24 cellular contexts compared by ENCODE assay signal in the genomic region with DNA sequence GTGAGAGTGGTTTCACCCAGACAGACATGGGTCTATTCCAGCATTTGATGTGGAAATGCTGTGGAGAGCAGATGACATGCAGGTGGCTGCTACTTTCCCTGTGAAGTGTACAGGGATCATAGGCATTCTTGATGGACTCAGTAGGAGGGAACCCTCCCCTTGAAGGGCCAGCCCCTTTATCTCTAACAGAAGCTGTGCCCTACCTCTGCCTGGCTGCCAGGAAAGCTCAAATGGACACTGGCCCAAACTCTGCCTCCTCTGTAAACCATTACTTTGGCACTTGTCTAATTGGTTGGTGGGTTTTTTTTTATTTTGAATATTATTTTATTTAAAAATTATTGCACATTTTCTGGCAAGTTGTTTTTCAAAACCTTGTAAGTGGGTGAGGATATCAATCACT.
"Had no signal": no experiment of that assay in that cellular context is flagged by ENCODE, and none has a peak within 500 bp of the region (broad histone marks: within the 10 kb centered on the region; RNA-seq: fewer than 3 reads in every experiment).

No MANE protein-coding gene starts in this region.

- H3K4me1 ChIP-seq: left ventricle myocardium inferior, prostate gland, stomach, testis, transverse colon, upper lobe of left lung, vagina had no signal

- H3K36me3 ChIP-seq: left ventricle myocardium inferior, ovary, prostate gland, stomach, thyroid gland, transverse colon, upper lobe of left lung, vagina had no signal

- H3K27ac ChIP-seq: left ventricle myocardium inferior, ovary, skin epidermis, stomach, testis, thyroid gland, transverse colon, upper lobe of left lung, vagina had no signal

- ATAC-seq: mucosa of descending colon; naive thymus-derived CD4-positive, alpha-beta T cell; natural killer cell treated with Interleukin-12 subunit alpha and Interleukin-12 subunit beta and Interleukin-15 and Interleukin-18, amount 100 ng/mL, for 72 hours; right cardiac atrium; sciatic nerve; stimulated activated naive B cell treated with anti-CD40 and anti-IgM and Interleukin-4, amounts not matched to agents 10 μg/mL and 1 μg/mL and 100 μg/mL, for 72 hours had no signal

- H3K27me3 ChIP-seq: ovary, testis, thyroid gland, upper lobe of left lung, vagina had no signal

- H3K9me3 ChIP-seq: left ventricle myocardium inferior, mucosa of descending colon, ovary, prostate gland, stomach, testis, thyroid gland, transverse colon, upper lobe of left lung, vagina had no signal

- H3K27ac Mint-ChIP-seq: natural killer cell treated with Interleukin-12 subunit alpha and Interleukin-12 subunit beta and Interleukin-15 and Interleukin-18, amount 100 ng/mL, for 72 hours; stimulated activated naive B cell treated with anti-CD40 and anti-IgM and Interleukin-4, amounts not matched to agents 10 μg/mL and 1 μg/mL and 100 μg/mL, for 72 hours had no signal

- H3K9me3 Mint-ChIP-seq: naive thymus-derived CD4-positive, alpha-beta T cell; natural killer cell treated with Interleukin-12 subunit alpha and Interleukin-12 subunit beta and Interleukin-15 and Interleukin-18, amount 100 ng/mL, for 72 hours; stimulated activated naive B cell treated with anti-CD40 and anti-IgM and Interleukin-4, amounts not matched to agents 10 μg/mL and 1 μg/mL and 100 μg/mL, for 72 hours had no signal

- DNase-seq: islet precursor cell; left ventricle myocardium inferior; midbrain; mucosa of descending colon; naive thymus-derived CD4-positive, alpha-beta T cell; ovary; retina; right cardiac atrium; stimulated activated CD4-positive, alpha-beta T cell treated with anti-CD3 and anti-CD28 coated beads, Interleukin-12 subunit alpha, Interleukin-12 subunit beta, amount 100 ng/mL, for 4 hours; stimulated activated CD4-positive, alpha-beta T cell treated with anti-CD3 and anti-CD28 coated beads, Interleukin-15, amount 100 ng/mL, for 24 hours; stimulated activated CD4-positive, alpha-beta T cell treated with anti-CD3 and anti-CD28 coated beads, Interleukin-2, amount 100 ng/mL, for 24 hours; stimulated activated CD4-positive, alpha-beta T cell treated with anti-CD3 and anti-CD28 coated beads, Interleukin-4, amount 100 ng/mL, for 1 hour; stimulated activated naive B cell treated with anti-CD40 and anti-IgM and Interleukin-4, amounts not matched to agents 10 μg/mL and 1 μg/mL and 100 μg/mL, for 72 hours; stomach; testis; transverse colon; upper lobe of left lung had no signal

- H3K4me3 Mint-ChIP-seq: naive thymus-derived CD4-positive, alpha-beta T cell; natural killer cell treated with Interleukin-12 subunit alpha and Interleukin-12 subunit beta and Interleukin-15 and Interleukin-18, amount 100 ng/mL, for 72 hours; stimulated activated naive B cell treated with anti-CD40 and anti-IgM and Interleukin-4, amounts not matched to agents 10 μg/mL and 1 μg/mL and 100 μg/mL, for 72 hours had no signal

- H3K36me3 Mint-ChIP-seq: naive thymus-derived CD4-positive, alpha-beta T cell; natural killer cell treated with Interleukin-12 subunit alpha and Interleukin-12 subunit beta and Interleukin-15 and Interleukin-18, amount 100 ng/mL, for 72 hours; stimulated activated naive B cell treated with anti-CD40 and anti-IgM and Interleukin-4, amounts not matched to agents 10 μg/mL and 1 μg/mL and 100 μg/mL, for 72 hours had no signal

- H3K4me1 Mint-ChIP-seq: stimulated activated naive B cell treated with anti-CD40 and anti-IgM and Interleukin-4, amounts not matched to agents 10 μg/mL and 1 μg/mL and 100 μg/mL, for 72 hours had no signal

- H3K4me3 ChIP-seq: left ventricle myocardium inferior, lung, mucosa of descending colon, ovary, prostate gland, skin epidermis, stomach, testis, thyroid gland, transverse colon, upper lobe of left lung, vagina had no signal
